ENCODE assay signal across 15 cellular contexts in the genomic region with DNA sequence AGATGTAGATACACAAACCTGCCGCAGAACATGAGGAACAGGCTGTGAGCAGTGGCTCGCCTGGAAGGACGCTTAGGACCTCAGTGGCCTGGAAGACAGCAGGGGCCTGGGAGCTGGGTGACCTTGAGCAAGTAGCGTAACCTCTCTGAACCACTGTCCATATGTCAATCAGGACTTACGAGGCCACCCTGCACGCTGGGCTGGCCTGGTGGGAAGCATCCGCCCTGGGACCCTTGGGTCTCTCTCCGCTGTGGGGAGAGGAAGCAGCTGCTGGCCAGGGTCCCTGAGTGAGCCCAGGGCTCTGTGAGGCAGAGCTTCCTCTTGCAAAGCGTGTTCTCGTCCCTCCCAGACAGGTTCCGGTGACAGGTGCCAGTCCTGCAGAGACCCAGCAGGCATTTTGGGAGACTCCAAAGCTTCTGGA. TPM values are rescaled to one million over a fixed set of nuclear protein-coding genes. Genes with fewer than 3 reads are reported as not detected.
DNase-seq lines count a peak whose midpoint lies in the region; ATAC-seq and TF ChIP-seq lines count a peak whose summit lies in the region.
"Had no signal": no experiment of that assay in that cellular context is flagged by ENCODE, and none has a peak within 500 bp of the region (broad histone marks: within the 10 kb centered on the region; RNA-seq: fewer than 3 reads in every experiment).

No MANE protein-coding gene starts in this region.

- intact Hi-C loops in Calu3 (cut with micrococcal nuclease; ENCODE audit: unreplicated experiment) = no loop called here

- no peaks in the 10 kb centered on the region for H3K27me3 ChIP-seq in rectal smooth muscle tissue (ENCODE audit: control insufficient read depth, insufficient read depth, low read length)
- H3K27me3 ChIP-seq in foreskin keratinocyte = no peaks in the 10 kb centered on the region

- peaks cover 11% of the 10 kb centered on the region for H3K36me3 ChIP-seq in rectal smooth muscle tissue (ENCODE audit: control insufficient read depth, insufficient read depth, low read length)

- peak overlapping the region; percentile 80 for H3K4me3 Mint-ChIP-seq in Calu3 (ENCODE audit: low read depth, unreplicated experiment)
- H3K4me3 Mint-ChIP-seq: activated naive CD4-positive, alpha-beta T cell treated with anti-CD3 and anti-CD28 coated beads, Interleukin-2, amount 50 U/mL, for 24 hours; T-helper 1 cell treated with Interleukin-12 subunit alpha and Interleukin-12 subunit beta and Interleukin-4 antibody, amounts not matched to agents 30 μg/mL and 1 μg/mL, for 36 hours had no signal

- ATAC-seq in left lobe of liver = peak; percentile 1
- ATAC-seq in foreskin keratinocyte = no peak

- CTCF ChIA-PET in Calu3 (lab: Charles Lee) = interaction anchor here (0.6 to 3.5 kb wide), 3 partner anchors 13 to 45 kb away, joined by 5 to 25 read pairs (median 11); no protein-coding TSS in a partner anchor

- DNase-seq in Calu3 = no peak
- DNase-seq in left lobe of liver (ENCODE audit: low spot score) = no peak
- no peak for DNase-seq in NCI-H524 treated with DMSO at 0.1 percent for 48 hours (lab: John Stamatoyannopoulos, UW)
- no peak for DNase-seq in GM13976 (ENCODE audit: low spot score)
- DNase-seq in foreskin keratinocyte = no peak
- DNase-seq: activated CD4-positive, CD25-positive, alpha-beta regulatory T cell treated with anti-CD3 and anti-CD28 coated beads, Interleukin-2, amount 50 U/mL, for 72 hours; foreskin melanocyte; KBM-7; mesendoderm; NCI-H1092; NCI-H774 had no signal

- H3K27ac ChIP-seq in VCaP = peak overlapping the region; percentile 38; the same call in 1 of the 2 replicates
- H3K27ac ChIP-seq in rectal smooth muscle tissue (ENCODE audit: low read depth, low read length) = no peak overlapping the region
- no peak overlapping the region for H3K27ac ChIP-seq in foreskin keratinocyte

- peaks cover 74% of the 10 kb centered on the region for H3K36me3 Mint-ChIP-seq in Calu3 (ENCODE audit: insufficient read depth, unreplicated experiment)
- H3K36me3 Mint-ChIP-seq: activated naive CD4-positive, alpha-beta T cell treated with anti-CD3 and anti-CD28 coated beads, Interleukin-2, amount 50 U/mL, for 24 hours had no signal

- H3K4me1 ChIP-seq in rectal smooth muscle tissue (ENCODE audit: control insufficient read depth, insufficient read depth, low read length) (peaks cover 2% of the 10 kb centered on the region), foreskin keratinocyte (peaks cover 4% of the 10 kb centered on the region)

- peak overlapping the region; percentile 67 for H3K4me3 ChIP-seq in rectal smooth muscle tissue (ENCODE audit: low read length)

- H3K4me1 Mint-ChIP-seq in Calu3 (ENCODE audit: low read depth, unreplicated experiment) = peaks cover 48% of the 10 kb centered on the region

- H3K9ac ChIP-seq in rectal smooth muscle tissue (ENCODE audit: low read length) = peak overlapping the region; percentile 80

- H3K9me3 Mint-ChIP-seq in Calu3 (ENCODE audit: low read depth, unreplicated experiment) = no peaks in the 10 kb centered on the region
- H3K9me3 Mint-ChIP-seq: activated naive CD4-positive, alpha-beta T cell treated with anti-CD3 and anti-CD28 coated beads, Interleukin-2, amount 50 U/mL, for 24 hours; T-helper 1 cell treated with Interleukin-12 subunit alpha and Interleukin-12 subunit beta and Interleukin-4 antibody, amounts not matched to agents 30 μg/mL and 1 μg/mL, for 36 hours had no signal

- TF ChIP-seq CTCF in Calu3 (IDR thresholded peaks at IDR 0.05; ENCODE audit: unreplicated experiment) (no peak), VCaP (conservative IDR thresholded peaks at IDR 0.05) (no peak), GM13976 (IDR thresholded peaks at IDR 0.05; ENCODE audit: borderline replicate concordance, control extremely low read depth, extremely low read depth, insufficient read depth, missing control alignments) (no peak), foreskin keratinocyte (conservative IDR thresholded peaks at IDR 0.05) (no peak)

- no peaks in the 10 kb centered on the region for H3K27me3 Mint-ChIP-seq in Calu3 (ENCODE audit: unreplicated experiment)
- H3K27me3 Mint-ChIP-seq: activated naive CD4-positive, alpha-beta T cell treated with anti-CD3 and anti-CD28 coated beads, Interleukin-2, amount 50 U/mL, for 24 hours had no signal

- in situ Hi-C loops in GM13976 (cut with MboI; ENCODE audit: low sequenced_read_pairs, unreplicated experiment) = loop anchor here (5.0 kb wide), 1 partner anchor 45 kb away; no protein-coding TSS in a partner anchor

- no TSS peak for BruUV-seq in Calu3 (replicated peaks; lab: Mats Ljungman, UMichigan)

- peak overlapping the region; percentile 86 for H3K27ac Mint-ChIP-seq in Calu3 (ENCODE audit: unreplicated experiment)
- H3K27ac Mint-ChIP-seq: activated naive CD4-positive, alpha-beta T cell treated with anti-CD3 and anti-CD28 coated beads, Interleukin-2, amount 50 U/mL, for 24 hours; T-helper 1 cell treated with Interleukin-12 subunit alpha and Interleukin-12 subunit beta and Interleukin-4 antibody, amounts not matched to agents 30 μg/mL and 1 μg/mL, for 36 hours had no signal

RNA-seq across cellular contexts. Expression of a gene that starts 14.0 kb away (rescaled TPM):
- total RNA-seq in Calu3 (2022) = 92.8 and 101 TPM in 2 replicates
- 29.9 TPM for total RNA-seq in left lobe of liver
- 94.9 and 114 TPM in 2 replicates for total RNA-seq in foreskin keratinocyte
- 90.4 and 115 TPM in 2 replicates for polyA plus RNA-seq in foreskin keratinocyte

RNA-seq across cellular contexts. Expression of a gene that starts 24.6 kb away (rescaled TPM):
- total RNA-seq in Calu3 (2022) (29.6 and 35.8 TPM in 2 replicates), left lobe of liver (34.0 TPM), foreskin keratinocyte (13.6 and 14.0 TPM in 2 replicates)
- 11.4 and 12.5 TPM in 2 replicates for polyA plus RNA-seq in foreskin keratinocyte

RNA-seq across cellular contexts. Expression of a gene that starts 32.1 kb away (rescaled TPM):
- 9.9 and 12.2 TPM in 2 replicates for total RNA-seq in Calu3 (2022)
- 9.1 TPM for total RNA-seq in left lobe of liver
- total RNA-seq in foreskin keratinocyte = 13.4 and 15.0 TPM in 2 replicates
- 12.5 and 13.5 TPM in 2 replicates for polyA plus RNA-seq in foreskin keratinocyte

RNA-seq across cellular contexts. Expression of a gene that starts 43.3 kb away (rescaled TPM):
- total RNA-seq in Calu3 (2022) (not detected in 2 replicates), left lobe of liver (0.25 TPM), foreskin keratinocyte (not detected in 2 replicates)
- 0.27 TPM in 1 of 2 replicates, not detected in the other for polyA plus RNA-seq in foreskin keratinocyte

RNA-seq across cellular contexts. Expression of a gene that starts 48.0 kb away (rescaled TPM):
- total RNA-seq in Calu3 (2022) = 26.5 and 33.0 TPM in 2 replicates
- total RNA-seq in left lobe of liver = 1.2 TPM
- total RNA-seq in foreskin keratinocyte = 10.3 and 11.1 TPM in 2 replicates
- 4.7 and 5.3 TPM in 2 replicates for polyA plus RNA-seq in foreskin keratinocyte
